ENCODE assay signal across 8 cellular contexts in the genomic region with DNA sequence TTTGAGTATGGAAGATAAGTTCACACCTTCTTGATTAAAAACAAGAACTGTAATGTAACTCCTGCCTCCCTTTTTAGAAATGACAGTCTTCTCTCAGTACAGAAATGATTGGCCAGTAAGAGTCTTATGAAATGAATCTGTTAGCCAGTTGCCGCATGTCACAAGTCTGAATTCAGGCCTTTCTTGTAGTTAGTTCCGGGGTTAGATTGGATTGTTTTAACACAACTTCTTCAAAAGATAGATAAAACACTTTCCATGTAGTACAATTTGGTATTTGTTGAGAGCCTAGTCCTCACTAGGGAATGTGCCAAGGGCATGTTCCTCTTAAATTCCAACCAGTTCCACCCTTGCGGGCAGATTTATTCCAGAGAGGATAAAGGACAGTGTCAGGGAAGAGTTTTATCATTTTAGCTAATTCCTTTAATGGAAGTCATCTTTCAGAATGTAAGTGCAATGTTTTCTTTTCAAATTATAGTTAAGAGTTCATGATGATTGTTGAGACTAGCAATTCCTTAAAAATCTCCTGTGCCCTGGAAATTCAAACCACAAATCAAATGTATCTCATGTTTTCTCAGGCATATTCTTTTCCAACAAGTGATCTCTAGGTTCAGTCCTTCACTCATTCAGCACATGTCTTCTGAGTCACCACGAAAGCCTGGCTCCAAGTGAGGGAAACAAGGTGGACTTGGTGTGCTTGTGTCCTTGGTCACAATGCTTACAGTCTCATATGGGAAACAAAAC. TPM values are rescaled to one million over a fixed set of nuclear protein-coding genes. Genes with fewer than 3 reads are reported as not detected.
DNase-seq lines count a peak whose midpoint lies in the region; ATAC-seq and TF ChIP-seq lines count a peak whose summit lies in the region.

No MANE protein-coding gene starts in this region.

- H3K18ac ChIP-seq in neuronal stem cell (ENCODE audit: low read length) = no peak overlapping the region

- no peaks in the 10 kb centered on the region for H3K9me3 Mint-ChIP-seq in CD8-positive, alpha-beta T cell
- H3K9me3 Mint-ChIP-seq in chondrocyte (ENCODE audit: low read depth) = peaks cover 2% of the 10 kb centered on the region

- no peaks in the 10 kb centered on the region for H3K36me3 ChIP-seq in CD8-positive, alpha-beta T cell (ENCODE audit: insufficient read depth, low read length)
- no peaks in the 10 kb centered on the region for H3K36me3 ChIP-seq in stomach
- H3K36me3 ChIP-seq in neuronal stem cell (replicated peaks in 1 of 2; ENCODE audit: control insufficient read depth in 2 of 2, insufficient read depth in 2 of 2, low read length in 2 of 2) = peaks cover 0 to 14% of the 10 kb centered on the region in 2 donors

- no peak overlapping the region for H3K9ac ChIP-seq in neuronal stem cell (ENCODE audit: low read depth, low read length, poor library complexity)

- H3K4ac ChIP-seq in neuronal stem cell (ENCODE audit: low read length) = no peak overlapping the region

- peak overlapping the region; percentile 1 for H3K4me3 Mint-ChIP-seq in CD8-positive, alpha-beta T cell
- H3K4me3 Mint-ChIP-seq in chondrocyte (ENCODE audit: unreplicated experiment) = peak overlapping the region; percentile 0

- H2BK120ac ChIP-seq in neuronal stem cell (ENCODE audit: low read depth, low read length) = no peak overlapping the region

- TF ChIP-seq CTCF in CD8-positive, alpha-beta T cell (IDR thresholded peaks at IDR 0.05) = no peak
- TF ChIP-seq CTCF in chondrocyte (IDR thresholded peaks at IDR 0.05) (no peak), stomach (IDR thresholded peaks at IDR 0.05) (no peak)

- no peak overlapping the region for H2BK12ac ChIP-seq in neuronal stem cell (ENCODE audit: low read length)

- H4K8ac ChIP-seq in neuronal stem cell (ENCODE audit: low read depth, low read length) = no peak overlapping the region

- H2AK5ac ChIP-seq in neuronal stem cell (ENCODE audit: low read depth, low read length) = no peak overlapping the region

- no peaks in the 10 kb centered on the region for H3K27me3 ChIP-seq in CD8-positive, alpha-beta T cell (ENCODE audit: insufficient read depth, low read length)
- H3K27me3 ChIP-seq in stomach (no peaks in the 10 kb centered on the region), neuronal stem cell (ENCODE audit: control insufficient read depth in 3 of 3, insufficient read depth in 3 of 3, low read depth in 1 of 3, low read length in 3 of 3) (no peaks in the 10 kb centered on the region)

- 36 to 59% (median 39%) methylated on average over 4 of the region's 4 CpGs for WGBS in stomach, 5 donors
- no CpG with 5 or more reads among the region's 4 CpGs for WGBS in neuronal stem cell (ENCODE audit: extremely low coverage in 2 of 2, insufficient read length in 2 of 2, insufficient replicate concordance in 1 of 2), 2 donors

- no peak overlapping the region for H3K14ac ChIP-seq in neuronal stem cell (ENCODE audit: low read length)

- H3K79me1 ChIP-seq in neuronal stem cell (ENCODE audit: low read depth, low read length) = no peaks in the 10 kb centered on the region

- H3K36me3 Mint-ChIP-seq in CD8-positive, alpha-beta T cell = peaks cover 14% of the 10 kb centered on the region
- peaks cover 4% of the 10 kb centered on the region for H3K36me3 Mint-ChIP-seq in chondrocyte (ENCODE audit: low read depth)

- CTCF ChIA-PET in CD8-positive, alpha-beta T cell (lab: Charles Lee) = interaction anchor here (0.9 kb wide), 1 partner anchor 104 kb away, joined by 3 read pairs; no protein-coding TSS in a partner anchor

- H3K4me1 Mint-ChIP-seq in CD8-positive, alpha-beta T cell (ENCODE audit: low read depth) = peaks cover 66% of the 10 kb centered on the region
- peaks cover 73% of the 10 kb centered on the region for H3K4me1 Mint-ChIP-seq in chondrocyte (ENCODE audit: low read depth)

- no peaks in the 10 kb centered on the region for H3K27me3 Mint-ChIP-seq in CD8-positive, alpha-beta T cell (ENCODE audit: low read depth)
- no peaks in the 10 kb centered on the region for H3K27me3 Mint-ChIP-seq in chondrocyte (ENCODE audit: low read depth)

- H3K4me2 ChIP-seq in neuronal stem cell (ENCODE audit: insufficient read depth, low read length, poor library complexity, severe bottlenecking) = no peak overlapping the region

- POLR2A ChIA-PET in CD8-positive, alpha-beta T cell (lab: Charles Lee) = no interaction called here

- no peak for TF ChIP-seq EP300 in stomach (IDR thresholded peaks at IDR 0.05)

- no peak overlapping the region for H4K91ac ChIP-seq in neuronal stem cell (ENCODE audit: low read depth, low read length, poor library complexity)

- no peak overlapping the region for H3K27ac Mint-ChIP-seq in CD8-positive, alpha-beta T cell
- peak overlapping the region; percentile 97 for H3K27ac Mint-ChIP-seq in chondrocyte (ENCODE audit: unreplicated experiment)

- H3K4me3 ChIP-seq in CD8-positive, alpha-beta T cell (ENCODE audit: low read depth, low read length) = no peak overlapping the region
- H3K4me3 ChIP-seq in stomach (no peak overlapping the region), neuronal stem cell (ENCODE audit: low read length in 2 of 2) (no peak overlapping the region)

- H2AFZ ChIP-seq in neuronal stem cell (ENCODE audit: low read length) = no peak overlapping the region

- H3K27ac ChIP-seq in CD8-positive, alpha-beta T cell (ENCODE audit: low read depth, low read length) = no peak overlapping the region
- H3K27ac ChIP-seq in stomach (peak overlapping the region in 3 of 5 donors; percentile 14 to 98 (median 47)), neuronal stem cell (replicated peaks; ENCODE audit: low read length) (no peak overlapping the region)

- no peak for DNase-seq in CD8-positive, alpha-beta T cell
- no peak for DNase-seq in chondrocyte (ENCODE audit: low spot score)
- no peak for DNase-seq in stomach
- no peak for DNase-seq in SKM-1 treated with dmso at 0.1 percent for 144 hours (lab: John Stamatoyannopoulos, UW; ENCODE audit: unreplicated experiment)
- no peak for DNase-seq in neuronal stem cell (ENCODE audit: low spot score)
- DNase-seq in activated gamma-delta T cell treated with Interleukin-2 at 50 U/mL for 16 hours = no peak

- intact Hi-C loops in CD8-positive, alpha-beta T cell (cut with DNase I, micrococcal nuclease) = no loop called here
- intact Hi-C loops in stomach (cut with DNase I; ENCODE audit: low total_unique reads) = no loop called here

- no peaks in the 10 kb centered on the region for H3K9me3 ChIP-seq in CD8-positive, alpha-beta T cell (ENCODE audit: low read length)
- H3K9me3 ChIP-seq in stomach (no peaks in the 10 kb centered on the region), neuronal stem cell (replicated peaks in 1 of 2; ENCODE audit: control insufficient read depth in 2 of 2, insufficient read depth in 1 of 2, low read depth in 1 of 2, low read length in 2 of 2) (peaks cover 0 to 3% of the 10 kb centered on the region in 2 donors)

- H2BK5ac ChIP-seq in neuronal stem cell (ENCODE audit: low read length) = no peak overlapping the region

- ATAC-seq in CD8-positive, alpha-beta T cell = no peak
- ATAC-seq in GM19395 (IDR thresholded peaks at IDR 0.05; ENCODE audit: unreplicated experiment) = peak; percentile 64
- ATAC-seq in HG03342 (IDR thresholded peaks at IDR 0.05; ENCODE audit: unreplicated experiment) = peak; percentile 41

- no peak overlapping the region for H3K23ac ChIP-seq in neuronal stem cell (ENCODE audit: low read depth, low read length, poor library complexity)

- no peak for TF ChIP-seq POLR2A in stomach (IDR thresholded peaks at IDR 0.05)

- peaks cover 11% of the 10 kb centered on the region for H3K4me1 ChIP-seq in CD8-positive, alpha-beta T cell (ENCODE audit: insufficient read depth, low read length)
- H3K4me1 ChIP-seq in stomach = peaks cover 35 to 67% (median 46%) of the 10 kb centered on the region in 4 donors
- H3K4me1 ChIP-seq in neuronal stem cell (ENCODE audit: control insufficient read depth in 2 of 2, insufficient read depth in 1 of 2, low read depth in 1 of 2, low read length in 2 of 2) = peaks cover 0 to 3% of the 10 kb centered on the region in 2 donors

- no peak overlapping the region for H2BK15ac ChIP-seq in neuronal stem cell (ENCODE audit: low read length)

RNA-seq across cellular contexts. Expression of a gene that starts 4.1 kb away (rescaled TPM):
- total RNA-seq in CD8-positive, alpha-beta T cell = 10 to 100 TPM; 62.0 to 66.4 TPM
- total RNA-seq in chondrocyte (43.7 to 52.4 TPM (median 48.2 TPM) in 3 replicates), stomach (100 to 1,000 TPM in 1 of 5 donors, 10 to 100 TPM in 3, under 1 TPM in 1; 0.87 to 264 (median 20.4) TPM)
- 1 to 10 TPM; 3.5 to 5.2 (median 4.3) TPM for polyA plus RNA-seq in stomach
- polyA plus RNA-seq in neuronal stem cell (2013, experiment 1 of 2) = 8.2 TPM
- 8.4 TPM for polyA plus RNA-seq in neuronal stem cell (2013, experiment 2 of 2)

Comparison
In these comparisons a context has a peak if more than half of its experiments do, and no peak if none do; other contexts are left out.
1. H3K27ac ChIP-seq: peak in stomach (3 of 5); none in CD8-positive, alpha-beta T cell (single experiment) and neuronal stem cell (single experiment).